Comparison of ENCODE assay signal across 6 cellular contexts in the genomic region with DNA sequence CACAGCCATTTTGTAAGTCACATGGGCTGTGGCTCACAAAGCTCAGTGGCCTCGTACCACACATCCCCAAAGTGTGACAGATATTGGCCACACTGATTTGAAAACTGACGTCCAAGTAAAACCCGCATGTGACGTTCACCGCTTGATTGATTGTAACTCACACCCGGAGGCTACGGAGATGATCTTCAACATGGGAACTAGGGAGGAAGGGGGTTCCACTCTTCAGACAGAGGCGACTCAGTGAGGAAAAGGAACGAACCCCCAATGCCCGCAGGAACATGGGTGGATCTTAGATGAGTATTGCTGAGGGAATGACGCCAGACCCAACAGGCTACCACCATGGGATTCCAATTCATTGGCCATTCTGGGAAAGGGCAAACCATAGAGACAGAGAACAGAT. TPM values are rescaled to one million over a fixed set of nuclear protein-coding genes. Genes with fewer than 3 reads are reported as not detected.
"Had no signal": no experiment of that assay in that cellular context is flagged by ENCODE, and none has a peak within 500 bp of the region (broad histone marks: within the 10 kb centered on the region; RNA-seq: fewer than 3 reads in every experiment).

No MANE protein-coding gene starts in this region.

RNA-seq across cellular contexts. Expression of a gene that starts 7.2 kb away (rescaled TPM):
- total RNA-seq: HepG2, HT-29, HT1080, IMR-90, K562 had no signal
- polyA plus RNA-seq: IgD-negative memory B cell had no signal
